Comparison of ENCODE assay signal across 8 cellular contexts in genomic region chr17:32877164-32877764, GRCh38. TPM values are rescaled to one million over a fixed set of nuclear protein-coding genes. Genes with fewer than 3 reads are reported as not detected.
DNase-seq lines count a peak whose midpoint lies in the region; ATAC-seq and TF ChIP-seq lines count a peak whose summit lies in the region.

No MANE protein-coding gene starts in this region.

- peaks cover 0 to 6% of the 10 kb centered on the region in 2 donors for H3K36me3 Mint-ChIP-seq in activated naive CD4-positive, alpha-beta T cell treated with anti-CD3 and anti-CD28 coated beads, Interleukin-2, amount 50 U/mL, for 72 hours

- H3K27ac Mint-ChIP-seq in activated naive CD4-positive, alpha-beta T cell treated with anti-CD3 and anti-CD28 coated beads, Interleukin-2, amount 50 U/mL, for 72 hours = peak overlapping the region; percentile 81 to 82

- H3K36me3 ChIP-seq in ovary (no peaks in the 10 kb centered on the region), thymus (ENCODE audit: control insufficient read depth, insufficient read depth) (no peaks in the 10 kb centered on the region)

- no peaks in the 10 kb centered on the region for H3K9me3 ChIP-seq in ovary
- no peaks in the 10 kb centered on the region for H3K9me3 ChIP-seq in thymus (ENCODE audit: control insufficient read depth)

- peak overlapping the region; percentile 95 to 96 for H3K27ac ChIP-seq in ovary
- H3K27ac ChIP-seq in thymus (ENCODE audit: low read depth) = peak overlapping the region; percentile 46

- TF ChIP-seq CTCF in ovary (IDR thresholded peaks at IDR 0.05) = peak; percentile 71 to 99 (median 98)

- TF ChIP-seq EP300 in ovary (IDR thresholded peaks at IDR 0.05) = no peak

- no peaks in the 10 kb centered on the region for H3K9me3 Mint-ChIP-seq in activated naive CD4-positive, alpha-beta T cell treated with anti-CD3 and anti-CD28 coated beads, Interleukin-2, amount 50 U/mL, for 72 hours

- CTCF ChIA-PET in HEK293T (lab: Yijun Ruan, JAX) = interaction anchor here (0.5 to 3.9 kb wide), 40 partner anchors 8 to 650 kb away, joined by 3 to 47 read pairs (median 4); partner anchors contain the start of genes CDK5R1 and PSMD11

- intact Hi-C loops in Right ventricle myocardium superior (cut with DNase I) = loop anchor here (5.0 kb wide), 1 partner anchor 95 kb away; no protein-coding TSS in a partner anchor
- intact Hi-C loops in ovary (cut with DNase I) = loop anchor here (2.0 to 10.0 kb wide), 6 partner anchors 52 to 390 kb away; partner anchors contain the start of genes CDK5R1 (in 1 of the 4) and SPACA3 (in 1 of the 4)

- no peak for TF ChIP-seq POLR2A in ovary (IDR thresholded peaks at IDR 0.05)

- POLR2A ChIA-PET in HEK293T (lab: Yijun Ruan, JAX) = interaction anchor here (0.7 to 2.2 kb wide), 8 partner anchors 17 to 381 kb away, joined by 3 to 10 read pairs (median 3); partner anchors contain the start of gene TMEM98

- H3K27me3 ChIP-seq in ovary (no peaks in the 10 kb centered on the region), thymus (ENCODE audit: control insufficient read depth, insufficient read depth) (peaks cover 13% of the 10 kb centered on the region)

- H3K4me1 ChIP-seq in ovary (ENCODE audit: insufficient read depth) (peaks cover 2% of the 10 kb centered on the region), thymus (ENCODE audit: control insufficient read depth, insufficient read depth, low read length) (peaks cover 5% of the 10 kb centered on the region)

- peak overlapping the region; percentile 88 for H3K4me3 ChIP-seq in ovary
- peak overlapping the region; percentile 56 for H3K4me3 ChIP-seq in thymus (ENCODE audit: low read length)

- DNase-seq in GM03348 (ENCODE audit: low spot score) = peak; percentile 99
- peak; percentile 86 for DNase-seq in HEK293T (ENCODE audit: extremely low spot score)
- peak; percentile 61 for DNase-seq in MV-4-11 (lab: John Stamatoyannopoulos, UW)
- peak; percentile 65 for DNase-seq in SKM-1 (lab: John Stamatoyannopoulos, UW; ENCODE audit: unreplicated experiment)
- peak; percentile 97 for DNase-seq in activated naive CD4-positive, alpha-beta T cell treated with anti-CD3 and anti-CD28 coated beads, Interleukin-2, amount 50 U/mL, for 72 hours (ENCODE audit: low spot score in 2 of 2)
- peak; percentile 95 for DNase-seq in Right ventricle myocardium superior
- DNase-seq in ovary = peak; percentile 92 to 96 (median 93)

- 1% methylated on average over 32 to 44 of the region's 44 CpGs for WGBS in ovary, 3 donors
- under 1% methylated on average over 44 of the region's 44 CpGs for WGBS in thymus

- peak; percentile 96 to 98 for ATAC-seq in activated naive CD4-positive, alpha-beta T cell treated with anti-CD3 and anti-CD28 coated beads, Interleukin-2, amount 50 U/mL, for 72 hours
- ATAC-seq in Right ventricle myocardium superior (ENCODE audit: poor library complexity) = peak; percentile 100

TF ChIP-seq in HEK293T, 16 proteins besides CTCF, POLR2A, EP300 and RAD21:
- no peak for TF ChIP-seq SUZ12 (IDR thresholded peaks at IDR 0.05)
- no peak for TF ChIP-seq FOXM1 (IDR thresholded peaks at IDR 0.05; ENCODE audit: borderline replicate concordance)
- no peak for TF ChIP-seq SP1 (IDR thresholded peaks at IDR 0.05)
- TF ChIP-seq ZNF384 (IDR thresholded peaks at IDR 0.05) = no peak
- no peak for TF ChIP-seq CTBP1 (IDR thresholded peaks at IDR 0.05; ENCODE audit: borderline replicate concordance)
- no peak for TF ChIP-seq FOXK2 (IDR thresholded peaks at IDR 0.05)
- TF ChIP-seq ELF4 (IDR thresholded peaks at IDR 0.05) = no peak

RNA-seq across cellular contexts. Expression of gene MYO1D, which starts 0.3 kb away (rescaled TPM):
- total RNA-seq in activated naive CD4-positive, alpha-beta T cell treated with anti-CD3 and anti-CD28 coated beads, Interleukin-2, amount 50 U/mL, for 72 hours = 10 to 100 TPM; 12.4 to 13.6 TPM
- total RNA-seq in Right ventricle myocardium superior (3.8 TPM), ovary (10 to 100 TPM; 43.0 to 57.7 (median 53.8) TPM)
- polyA plus RNA-seq in ovary (10 to 100 TPM; 20.9 to 62.2 TPM), thymus (12.4 TPM)

RNA-seq across cellular contexts. Expression of gene TMEM98, which starts 50.7 kb away (rescaled TPM):
- not detected for total RNA-seq in activated naive CD4-positive, alpha-beta T cell treated with anti-CD3 and anti-CD28 coated beads, Interleukin-2, amount 50 U/mL, for 72 hours
- total RNA-seq in Right ventricle myocardium superior = 10.0 TPM
- 100 to 1,000 TPM; 112 to 399 (median 157) TPM for total RNA-seq in ovary
- 100 to 1,000 TPM; 123 to 248 TPM for polyA plus RNA-seq in ovary
- polyA plus RNA-seq in thymus = 6.6 TPM

Comparison
In these comparisons a context has a peak if more than half of its experiments do, and no peak if none do; other contexts are left out.
1. Peak in every context shown above with its lines: DNase-seq, ATAC-seq, H3K4me3 ChIP-seq and H3K27ac ChIP-seq.
2. RNA of gene TMEM98, which starts 50.7 kb away (total RNA-seq): 112 to 399 TPM in ovary; 10.0 TPM in Right ventricle myocardium superior (single experiment) and not detected in activated naive CD4-positive, alpha-beta T cell treated with anti-CD3 and anti-CD28 coated beads, Interleukin-2, amount 50 U/mL, for 72 hours; every median in the first group is over 10 times any median in the second.